ENCODE assay signal across 18 cellular contexts in genomic region chr6:163429858-163430448, GRCh38.
"Had no signal": no experiment of that assay in that cellular context is flagged by ENCODE, and none has a peak within 500 bp of the region (broad histone marks: within the 10 kb centered on the region; RNA-seq: fewer than 3 reads in every experiment).

No MANE protein-coding gene starts in this region.

- H3K36me3 ChIP-seq: neutrophil, right lobe of liver, spleen had no signal

- H3K27me3 Mint-ChIP-seq: activated CD8-positive, alpha-beta memory T cell treated with anti-CD3 and anti-CD28 coated beads, Interleukin-2, amount 10 ng/mL, durations not matched to agents 7 days and 5 days; activated naive CD8-positive, alpha-beta T cell treated with anti-CD3 and anti-CD28 coated beads for 36 hours; activated T-cell treated with anti-CD3 and anti-CD28 coated beads, Interleukin-2, amount 50 U/mL, for 24 hours; naive thymus-derived CD4-positive, alpha-beta T cell had no signal

- H3K36me3 Mint-ChIP-seq: naive thymus-derived CD4-positive, alpha-beta T cell had no signal

- H3K4me3 ChIP-seq: coronary artery, lung, right lobe of liver, spleen had no signal

- DNase-seq: activated CD4-positive, alpha-beta T cell treated with anti-CD3 and anti-CD28 coated beads, Interleukin-2, amount 50 U/mL, for 4 hours; activated CD8-positive, alpha-beta memory T cell treated with anti-CD3 and anti-CD28 coated beads, Interleukin-2, amount 10 ng/mL, durations not matched to agents 7 days and 5 days; activated effector memory CD4-positive, alpha-beta T cell treated with Interleukin-2 at 50 U/mL for 16 hours; activated naive CD8-positive, alpha-beta T cell treated with anti-CD3 and anti-CD28 coated beads for 36 hours; activated T-cell treated with anti-CD3 and anti-CD28 coated beads, Interleukin-2, amount 50 U/mL, for 24 hours; effector memory CD4-positive, alpha-beta T cell; hypothalamus; naive thymus-derived CD4-positive, alpha-beta T cell; right lobe of liver; spleen; stimulated activated CD4-positive, alpha-beta T cell treated with anti-CD3 and anti-CD28 coated beads, Interleukin-2, amount 100 ng/mL, for 24 hours; stimulated activated naive CD4-positive, alpha-beta T cell treated with Interleukin-2 at 50 U/mL for 16 hours had no signal

- H3K27me3 ChIP-seq: neutrophil, right lobe of liver, spleen had no signal

- H3K4me3 Mint-ChIP-seq: activated CD8-positive, alpha-beta memory T cell treated with anti-CD3 and anti-CD28 coated beads, Interleukin-2, amount 10 ng/mL, durations not matched to agents 7 days and 5 days; activated naive CD8-positive, alpha-beta T cell treated with anti-CD3 and anti-CD28 coated beads for 36 hours; activated T-cell treated with anti-CD3 and anti-CD28 coated beads, Interleukin-2, amount 50 U/mL, for 24 hours; T-helper 1 cell treated with Interleukin-12 subunit alpha and Interleukin-12 subunit beta and Interleukin-4 antibody, amounts not matched to agents 30 μg/mL and 1 μg/mL, for 36 hours had no signal

- ATAC-seq: activated CD4-positive, CD25-positive, alpha-beta regulatory T cell treated with anti-CD3 and anti-CD28 coated beads, Interleukin-2, amount 50 U/mL, for 24 hours; activated CD8-positive, alpha-beta memory T cell treated with anti-CD3 and anti-CD28 coated beads, Interleukin-2, amount 10 ng/mL, durations not matched to agents 7 days and 5 days; naive thymus-derived CD4-positive, alpha-beta T cell; right lobe of liver; SK-N-SH treated with all-trans-retinoic acid at 6 μM for 48 hours had no signal

- H3K9me3 Mint-ChIP-seq: activated naive CD8-positive, alpha-beta T cell treated with anti-CD3 and anti-CD28 coated beads for 36 hours; activated T-cell treated with anti-CD3 and anti-CD28 coated beads, Interleukin-2, amount 50 U/mL, for 24 hours; naive thymus-derived CD4-positive, alpha-beta T cell; T-helper 1 cell treated with Interleukin-12 subunit alpha and Interleukin-12 subunit beta and Interleukin-4 antibody, amounts not matched to agents 30 μg/mL and 1 μg/mL, for 36 hours had no signal

- H3K27ac Mint-ChIP-seq: activated CD8-positive, alpha-beta memory T cell treated with anti-CD3 and anti-CD28 coated beads, Interleukin-2, amount 10 ng/mL, durations not matched to agents 7 days and 5 days; activated naive CD8-positive, alpha-beta T cell treated with anti-CD3 and anti-CD28 coated beads for 36 hours; activated T-cell treated with anti-CD3 and anti-CD28 coated beads, Interleukin-2, amount 50 U/mL, for 24 hours; T-helper 1 cell treated with Interleukin-12 subunit alpha and Interleukin-12 subunit beta and Interleukin-4 antibody, amounts not matched to agents 30 μg/mL and 1 μg/mL, for 36 hours had no signal

- H3K9me3 ChIP-seq: neutrophil, right lobe of liver, spleen had no signal

- H3K27ac ChIP-seq: coronary artery, neutrophil, right lobe of liver, spleen had no signal
